In genomic region chr1:113811888-113812660, GRCh38 we compare ENCODE assay signal across 8 cellular contexts. TPM values are rescaled to one million over a fixed set of nuclear protein-coding genes. Genes with fewer than 3 reads are reported as not detected.
A peak's percentile ranks its signal among the peaks of the same experiment; 100 is the strongest.
DNase-seq lines count a peak whose midpoint lies in the region; ATAC-seq, FAIRE-seq and TF ChIP-seq lines count a peak whose summit lies in the region.

TSS of gene RSBN1 (minus strand) at chr1:113812476. CDS start at chr1:113812412, 64 bp downstream.

- WGBS in psoas muscle, 3 donors, result 0 to 1% (median 0%) methylated on average over 60 to 82 of the region's 82 CpGs

- H3K4me1 ChIP-seq in psoas muscle, result peaks cover 26% of the 10 kb centered on the region

- no peak for TF ChIP-seq CTCF in psoas muscle (IDR thresholded peaks at IDR 0.05)

- H3K36me3 ChIP-seq in psoas muscle (ENCODE audit: insufficient read depth in 1 of 2, low read depth in 1 of 2), result peaks cover 0 to 3% of the 10 kb centered on the region in 2 donors

- ATAC-seq in GM18498 (IDR thresholded peaks at IDR 0.05; ENCODE audit: unreplicated experiment), result peak; percentile 92
- ATAC-seq in HG02938 (IDR thresholded peaks at IDR 0.05; ENCODE audit: unreplicated experiment), result peak; percentile 89
- ATAC-seq in left ventricle myocardium superior, result peak; percentile 97
- peak; percentile 94 to 98 (median 96) for ATAC-seq in psoas muscle

- H3K9me3 ChIP-seq in psoas muscle, result no peaks in the 10 kb centered on the region

- FAIRE-seq in urothelium cell line (lab: Jason Lieb, UNC), result peak; percentile 97

- H3K27me3 ChIP-seq in psoas muscle (ENCODE audit: insufficient read depth in 3 of 3, low read length in 2 of 3), result no peaks in the 10 kb centered on the region

- intact Hi-C loops in left ventricle myocardium superior (cut with micrococcal nuclease) (loop anchor here (10.0 kb wide), 1 partner anchor 57 kb away; the partner anchor contains the start of gene PHTF1), psoas muscle (cut with DNase I) (loop anchor here (1.0 to 5.0 kb wide), 3 partner anchors 50 to 117 kb away; partner anchors contain the start of genes HIPK1 (in 1 of the 2) and PHTF1 (in 1 of the 2))

- peak; percentile 97 to 99 for DNase-seq in NCI-H187 (lab: John Stamatoyannopoulos, UW)
- peak; percentile 94 to 100 (median 98) for DNase-seq in T-helper 2 cell
- DNase-seq in left ventricle myocardium superior, result peak; percentile 99
- DNase-seq in psoas muscle, result peak; percentile 99
- peak; percentile 98 for DNase-seq in urothelium cell line (ENCODE audit: low spot score)

- H3K4me3 ChIP-seq in psoas muscle, result peak within 1 kb of the TSS; percentile 82

- H3K27ac ChIP-seq in angular gyrus (ENCODE audit: low read depth, low read length), result peak within 1 kb of the TSS; percentile 89
- peak within 1 kb of the TSS; percentile 96 for H3K27ac ChIP-seq in psoas muscle

RNA-seq across cellular contexts. Expression of gene RSBN1, which starts in this region (rescaled TPM):
- total RNA-seq in left ventricle myocardium superior, result 11.6 TPM
- 10 to 100 TPM; 11.0 to 20.8 (median 12.7) TPM for total RNA-seq in psoas muscle
- polyA plus RNA-seq in psoas muscle, result 1 to 10 TPM; 3.5 to 9.4 (median 4.6) TPM

Comparison
In these comparisons a context has a peak if more than half of its experiments do, and no peak if none do; other contexts are left out.
1. Peak in every context shown above with its lines: DNase-seq, ATAC-seq, H3K4me3 ChIP-seq and H3K27ac ChIP-seq.